19 cellular contexts compared by ENCODE assay signal in the genomic region with DNA sequence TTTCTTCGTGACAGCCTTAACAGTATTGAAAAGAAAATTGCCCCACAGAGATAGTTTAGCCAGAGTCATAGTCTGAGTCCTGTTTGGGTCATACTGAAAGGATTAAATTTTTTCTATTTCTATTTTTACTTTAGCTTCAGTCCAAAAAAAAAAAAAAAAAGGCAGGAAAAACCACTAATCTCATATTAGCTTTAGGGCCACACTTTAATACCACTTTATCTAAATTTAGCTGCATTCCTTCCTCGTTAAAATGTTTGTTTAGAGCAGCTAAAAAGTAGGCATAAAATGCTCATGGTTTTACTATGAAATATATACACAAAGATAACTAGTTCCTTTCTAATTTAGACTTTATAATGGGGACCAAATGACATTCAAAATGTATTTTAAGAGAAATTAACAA.
"Had no signal": no experiment of that assay in that cellular context is flagged by ENCODE, and none has a peak within 500 bp of the region (broad histone marks: within the 10 kb centered on the region; RNA-seq: fewer than 3 reads in every experiment).

No MANE protein-coding gene starts in this region.

- H3K9me3 Mint-ChIP-seq: endodermal cell had no signal

- ATAC-seq: heart left ventricle; naive thymus-derived CD8-positive, alpha-beta T cell; right cardiac atrium; stimulated activated memory B cell treated with anti-CD40 and anti-IgM and Interleukin-4, amounts not matched to agents 10 μg/mL and 1 μg/mL and 100 μg/mL, for 72 hours; upper lobe of right lung had no signal

- H3K27ac ChIP-seq: coronary artery, heart left ventricle, neutrophil, spleen, tibial artery, upper lobe of right lung, vagina had no signal

- H3K27me3 Mint-ChIP-seq: naive thymus-derived CD8-positive, alpha-beta T cell; stimulated activated memory B cell treated with anti-CD40 and anti-IgM and Interleukin-4, amounts not matched to agents 10 μg/mL and 1 μg/mL and 100 μg/mL, for 72 hours; stimulated activated naive CD8-positive, alpha-beta T cell treated with anti-CD3 and anti-CD28 coated beads, Interleukin-15, Interleukin-2, amounts not matched to agents 100 ng/mL and 50 ng/mL, for 24 hours had no signal

- H3K27ac Mint-ChIP-seq: endodermal cell; naive thymus-derived CD8-positive, alpha-beta T cell; stimulated activated memory B cell treated with anti-CD40 and anti-IgM and Interleukin-4, amounts not matched to agents 10 μg/mL and 1 μg/mL and 100 μg/mL, for 72 hours; stimulated activated naive CD8-positive, alpha-beta T cell treated with anti-CD3 and anti-CD28 coated beads, Interleukin-15, Interleukin-2, amounts not matched to agents 100 ng/mL and 50 ng/mL, for 24 hours had no signal

- H3K4me3 ChIP-seq: coronary artery, heart left ventricle, spleen, tibial artery, upper lobe of right lung, vagina had no signal

- H3K27me3 ChIP-seq: heart left ventricle, neutrophil, spleen, tibial artery, upper lobe of right lung, vagina had no signal

- H3K36me3 Mint-ChIP-seq: naive thymus-derived CD8-positive, alpha-beta T cell had no signal

- H3K9me3 ChIP-seq: neutrophil, spleen, tibial artery, upper lobe of right lung, vagina had no signal

- H3K4me1 Mint-ChIP-seq: naive thymus-derived CD8-positive, alpha-beta T cell; stimulated activated memory B cell treated with anti-CD40 and anti-IgM and Interleukin-4, amounts not matched to agents 10 μg/mL and 1 μg/mL and 100 μg/mL, for 72 hours had no signal

- H3K36me3 ChIP-seq: heart left ventricle, neutrophil, spleen, tibial artery, upper lobe of right lung, vagina had no signal

- H3K4me1 ChIP-seq: heart left ventricle, spleen, tibial artery, upper lobe of right lung, vagina had no signal

- H3K4me3 Mint-ChIP-seq: endodermal cell; naive thymus-derived CD8-positive, alpha-beta T cell; stimulated activated memory B cell treated with anti-CD40 and anti-IgM and Interleukin-4, amounts not matched to agents 10 μg/mL and 1 μg/mL and 100 μg/mL, for 72 hours; stimulated activated naive CD8-positive, alpha-beta T cell treated with anti-CD3 and anti-CD28 coated beads, Interleukin-15, Interleukin-2, amounts not matched to agents 100 ng/mL and 50 ng/mL, for 24 hours had no signal

- DNase-seq: effector CD4-positive, alpha-beta T cell; endodermal cell; heart left ventricle; hippocampal formation; kidney glomerular epithelial cell; naive thymus-derived CD8-positive, alpha-beta T cell; posterior cingulate gyrus; right cardiac atrium; spleen; stimulated activated CD4-positive, alpha-beta T cell treated with anti-CD3 and anti-CD28 coated beads, Interleukin-15, amount 100 ng/mL, for 24 hours; stimulated activated CD4-positive, alpha-beta T cell treated with anti-CD3 and anti-CD28 coated beads, Interleukin-1b, Interleukin-23, amount 100 ng/mL, for 48 hours; stimulated activated CD4-positive, alpha-beta T cell treated with anti-CD3 and anti-CD28 coated beads, Interleukin-4, amount 100 ng/mL, for 24 hours; tibial artery; upper lobe of right lung had no signal
